ENCODE assay signal across 17 cellular contexts in the genomic region with DNA sequence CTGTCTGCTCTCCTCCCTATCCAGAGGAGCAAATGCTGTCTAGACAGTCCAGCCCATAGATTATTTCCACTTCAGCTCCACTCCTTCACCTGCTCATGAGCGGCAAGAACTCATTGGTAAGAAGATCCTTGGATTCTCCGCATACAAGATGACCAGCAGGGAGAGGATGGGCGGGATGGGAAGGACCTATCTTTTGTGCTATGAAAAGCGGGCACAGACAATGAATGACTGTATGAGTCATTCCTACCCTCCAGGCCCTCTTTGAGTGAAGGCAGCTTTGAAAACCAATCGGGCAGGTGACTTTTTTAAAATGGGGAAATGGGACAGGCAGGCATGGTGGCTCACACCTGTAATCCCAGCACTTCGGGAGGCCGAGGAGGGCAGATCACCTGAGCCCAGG. TPM values are rescaled to one million over a fixed set of nuclear protein-coding genes. Genes with fewer than 3 reads are reported as not detected.
DNase-seq lines count a peak whose midpoint lies in the region; ATAC-seq and TF ChIP-seq lines count a peak whose summit lies in the region.
"Had no signal": no experiment of that assay in that cellular context is flagged by ENCODE, and none has a peak within 500 bp of the region (broad histone marks: within the 10 kb centered on the region; RNA-seq: fewer than 3 reads in every experiment).

No MANE protein-coding gene starts in this region.

- H3K79me2 ChIP-seq in neural progenitor cell (ENCODE audit: low read depth) = no peaks in the 10 kb centered on the region

- no peak overlapping the region for H3K4me3 ChIP-seq in RWPE2 (ENCODE audit: severe bottlenecking)
- H3K4me3 ChIP-seq in neural progenitor cell = no peak overlapping the region
- H3K4me3 ChIP-seq in WERI-Rb-1 (ENCODE audit: low read depth, low read length) = no peak overlapping the region
- H3K4me3 ChIP-seq: BLaER1 treated with 17β-estradiol and CSF1 and Interleukin-3, amounts not matched to agents 10 nM and 100 nM; GM23248; SJSA1 had no signal

- H3K27me3 Mint-ChIP-seq in neural progenitor cell (ENCODE audit: insufficient read depth, low read depth) = peaks cover 4% of the 10 kb centered on the region

- H3K4me1 ChIP-seq in RWPE2 (ENCODE audit: insufficient read depth, poor library complexity, severe bottlenecking) (no peaks in the 10 kb centered on the region), neural progenitor cell (peaks cover 3% of the 10 kb centered on the region)
- H3K4me1 ChIP-seq: SJSA1 had no signal

- H2AFZ ChIP-seq in neural progenitor cell (replicated peaks) = no peak overlapping the region
- H2AFZ ChIP-seq: GM23248 had no signal

- H3K27ac ChIP-seq in RWPE2 (ENCODE audit: poor library complexity, severe bottlenecking) = no peak overlapping the region
- H3K27ac ChIP-seq in neural progenitor cell = no peak overlapping the region
- H3K27ac ChIP-seq in WERI-Rb-1 = no peak overlapping the region
- H3K27ac ChIP-seq: BLaER1 treated with 17β-estradiol and CSF1 and Interleukin-3, amounts not matched to agents 10 nM and 100 nM; GM23248; SJSA1 had no signal

- no peak overlapping the region for H3K4me2 ChIP-seq in neural progenitor cell
- H3K4me2 ChIP-seq: BLaER1 treated with 17β-estradiol and CSF1 and Interleukin-3, amounts not matched to agents 10 nM and 100 nM had no signal

- ATAC-seq in RWPE2 (ENCODE audit: low read depth) = peak; percentile 47; the same call in 1 of the 3 replicates
- no peak for ATAC-seq in GM18870 (IDR thresholded peaks at IDR 0.05; ENCODE audit: unreplicated experiment)
- ATAC-seq: CD8-positive, alpha-beta T cell had no signal

- H3K9ac ChIP-seq in neural progenitor cell = no peak overlapping the region
- H3K9ac ChIP-seq: BLaER1 treated with 17β-estradiol and CSF1 and Interleukin-3, amounts not matched to agents 10 nM and 100 nM; GM23248 had no signal

- no peaks in the 10 kb centered on the region for H3K36me3 Mint-ChIP-seq in neural progenitor cell

- DNase-seq in DMS53 treated with DMSO at 0.1 percent for 48 hours (lab: John Stamatoyannopoulos, UW; ENCODE audit: unreplicated experiment) (peak; percentile 12), M059J (ENCODE audit: low read depth) (peak; percentile 25), RWPE2 (ENCODE audit: low spot score) (no peak), neural progenitor cell (ENCODE audit: low spot score) (peak; percentile 10), D341Med (ENCODE audit: low spot score) (no peak), WERI-Rb-1 (no peak)
- DNase-seq: CD8-positive, alpha-beta T cell; GDM1; GM23248; NCI-H1417; NCI-H187; NCI-H446; T-helper 2 cell had no signal

- TF ChIP-seq CTCF in RWPE2 (IDR thresholded peaks at IDR 0.05; ENCODE audit: poor library complexity, severe bottlenecking) (no peak), neural progenitor cell (IDR thresholded peaks at IDR 0.05) (no peak), WERI-Rb-1 (IDR thresholded peaks at IDR 0.05; ENCODE audit: low read depth, low read length) (no peak)

- peaks cover 4% of the 10 kb centered on the region for H3K4me1 Mint-ChIP-seq in neural progenitor cell

- peaks cover 2% of the 10 kb centered on the region for H3K9me3 Mint-ChIP-seq in neural progenitor cell

- H3K36me3 ChIP-seq in RWPE2 (ENCODE audit: low read depth) (no peaks in the 10 kb centered on the region), neural progenitor cell (no peaks in the 10 kb centered on the region), WERI-Rb-1 (no peaks in the 10 kb centered on the region)
- H3K36me3 ChIP-seq: BLaER1 treated with 17β-estradiol and CSF1 and Interleukin-3, amounts not matched to agents 10 nM and 100 nM; SJSA1 had no signal

- no peaks in the 10 kb centered on the region for H3F3A ChIP-seq in neural progenitor cell (ENCODE audit: low read depth)

- no peak overlapping the region for H3K4me3 Mint-ChIP-seq in neural progenitor cell
- H3K4me3 Mint-ChIP-seq: CD8-positive, alpha-beta T cell had no signal

- H4K20me1 ChIP-seq in neural progenitor cell (ENCODE audit: low read depth) = no peaks in the 10 kb centered on the region
- H4K20me1 ChIP-seq: BLaER1 treated with 17β-estradiol and CSF1 and Interleukin-3, amounts not matched to agents 10 nM and 100 nM had no signal

- no peak overlapping the region for H3K27ac Mint-ChIP-seq in neural progenitor cell
- H3K27ac Mint-ChIP-seq: CD8-positive, alpha-beta T cell had no signal

- H3K27me3 ChIP-seq in RWPE2 (ENCODE audit: insufficient read depth, poor library complexity, severe bottlenecking) (no peaks in the 10 kb centered on the region), neural progenitor cell (no peaks in the 10 kb centered on the region), WERI-Rb-1 (ENCODE audit: insufficient read depth, low read depth, severe bottlenecking) (no peaks in the 10 kb centered on the region)
- H3K27me3 ChIP-seq: BLaER1 treated with 17β-estradiol and CSF1 and Interleukin-3, amounts not matched to agents 10 nM and 100 nM; SJSA1 had no signal

- no peaks in the 10 kb centered on the region for H3K9me3 ChIP-seq in RWPE2 (ENCODE audit: severe bottlenecking)
- H3K9me3 ChIP-seq in neural progenitor cell (ENCODE audit: low read depth) = no peaks in the 10 kb centered on the region
- H3K9me3 ChIP-seq in WERI-Rb-1 (ENCODE audit: severe bottlenecking) = peaks cover 2% of the 10 kb centered on the region

RNA-seq across cellular contexts. Expression of gene SMIM23, which starts 49.4 kb away (rescaled TPM):
- not detected in 2 replicates for total RNA-seq in M059J (2014; rRNA removed; shearing (Covaris generic))
- not detected in 2 replicates for total RNA-seq in neural progenitor cell (ENCODE audit: low replicate concordance)
- total RNA-seq: A673; CD8-positive, alpha-beta T cell; GM23248; SJSA1 had no signal

Comparison
In these comparisons a context has a peak if more than half of its experiments do, and no peak if none do; other contexts are left out.
1. DNase-seq: peak in DMS53 treated with DMSO at 0.1 percent for 48 hours (single experiment), M059J (single experiment) and neural progenitor cell (single experiment); none in RWPE2 (single experiment), D341Med (single experiment) and WERI-Rb-1 (single experiment).